1 cellular context compared by ENCODE assay signal in the genomic region with DNA sequence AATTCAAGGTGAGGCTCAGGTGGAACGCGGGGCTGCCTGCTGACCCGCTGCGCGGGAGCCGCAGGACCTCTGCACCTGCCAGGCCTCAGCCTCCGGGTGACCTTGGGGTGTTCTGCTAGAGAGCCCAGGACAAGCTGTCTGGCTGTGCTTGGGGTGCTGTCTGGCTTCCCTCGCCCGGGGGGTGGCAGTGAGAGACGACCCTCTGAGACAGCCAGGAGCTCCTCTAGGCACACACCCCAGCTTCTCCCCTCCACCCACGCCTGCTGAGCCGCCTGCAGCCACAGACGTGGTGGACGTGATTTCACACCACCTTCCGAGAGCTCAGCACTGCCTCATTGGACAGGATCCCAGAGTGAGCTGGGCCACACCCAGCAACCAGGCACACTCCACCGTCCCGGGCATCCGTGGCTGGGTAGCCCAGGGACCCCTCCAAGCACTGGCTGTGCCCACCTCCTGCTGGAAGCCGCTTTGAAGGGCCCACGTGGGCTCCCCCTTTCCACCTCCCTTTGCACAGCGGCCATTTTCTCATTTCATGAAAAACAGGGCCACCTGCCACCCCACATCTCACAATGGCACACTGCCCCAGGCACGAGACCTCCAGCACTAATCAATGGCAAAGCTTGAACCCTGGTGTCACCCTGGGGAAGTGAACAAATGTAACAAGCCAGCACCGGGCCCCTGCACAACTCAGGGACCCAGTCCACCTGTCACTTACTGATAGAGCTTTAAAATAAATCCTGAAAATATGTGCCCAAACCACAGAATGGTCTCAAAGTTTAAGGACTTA.
TF ChIP-seq lines count a peak whose summit lies in the region.

No MANE protein-coding gene starts in this region.

TF ChIP-seq in HCT116, 20 proteins besides CTCF, POLR2A, EP300 and RAD21 (continued from another document):
- TF ChIP-seq, protein P1, sequence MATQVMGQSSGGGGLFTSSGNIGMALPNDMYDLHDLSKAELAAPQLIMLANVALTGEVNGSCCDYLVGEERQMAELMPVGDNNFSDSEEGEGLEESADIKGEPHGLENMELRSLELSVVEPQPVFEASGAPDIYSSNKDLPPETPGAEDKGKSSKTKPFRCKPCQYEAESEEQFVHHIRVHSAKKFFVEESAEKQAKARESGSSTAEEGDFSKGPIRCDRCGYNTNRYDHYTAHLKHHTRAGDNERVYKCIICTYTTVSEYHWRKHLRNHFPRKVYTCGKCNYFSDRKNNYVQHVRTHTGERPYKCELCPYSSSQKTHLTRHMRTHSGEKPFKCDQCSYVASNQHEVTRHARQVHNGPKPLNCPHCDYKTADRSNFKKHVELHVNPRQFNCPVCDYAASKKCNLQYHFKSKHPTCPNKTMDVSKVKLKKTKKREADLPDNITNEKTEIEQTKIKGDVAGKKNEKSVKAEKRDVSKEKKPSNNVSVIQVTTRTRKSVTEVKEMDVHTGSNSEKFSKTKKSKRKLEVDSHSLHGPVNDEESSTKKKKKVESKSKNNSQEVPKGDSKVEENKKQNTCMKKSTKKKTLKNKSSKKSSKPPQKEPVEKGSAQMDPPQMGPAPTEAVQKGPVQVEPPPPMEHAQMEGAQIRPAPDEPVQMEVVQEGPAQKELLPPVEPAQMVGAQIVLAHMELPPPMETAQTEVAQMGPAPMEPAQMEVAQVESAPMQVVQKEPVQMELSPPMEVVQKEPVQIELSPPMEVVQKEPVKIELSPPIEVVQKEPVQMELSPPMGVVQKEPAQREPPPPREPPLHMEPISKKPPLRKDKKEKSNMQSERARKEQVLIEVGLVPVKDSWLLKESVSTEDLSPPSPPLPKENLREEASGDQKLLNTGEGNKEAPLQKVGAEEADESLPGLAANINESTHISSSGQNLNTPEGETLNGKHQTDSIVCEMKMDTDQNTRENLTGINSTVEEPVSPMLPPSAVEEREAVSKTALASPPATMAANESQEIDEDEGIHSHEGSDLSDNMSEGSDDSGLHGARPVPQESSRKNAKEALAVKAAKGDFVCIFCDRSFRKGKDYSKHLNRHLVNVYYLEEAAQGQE (IDR thresholded peaks at IDR 0.05; ENCODE audit: low read depth), result no peak
- TF ChIP-seq ZNF274 (IDR thresholded peaks at IDR 0.05; ENCODE audit: low read depth, low read length) (no peak), EZH2phosphoT487 (IDR thresholded peaks at IDR 0.05; ENCODE audit: borderline replicate concordance) (no peak), TCF7L2 (IDR thresholded peaks at IDR 0.05; ENCODE audit: borderline replicate concordance, extremely low read depth, insufficient read depth, insufficient read length) (no peak), CBX3 (IDR thresholded peaks at IDR 0.05; ENCODE audit: low read depth) (no peak), EZH2 (IDR thresholded peaks at IDR 0.05) (no peak)
- TF ChIP-seq, protein P2, sequence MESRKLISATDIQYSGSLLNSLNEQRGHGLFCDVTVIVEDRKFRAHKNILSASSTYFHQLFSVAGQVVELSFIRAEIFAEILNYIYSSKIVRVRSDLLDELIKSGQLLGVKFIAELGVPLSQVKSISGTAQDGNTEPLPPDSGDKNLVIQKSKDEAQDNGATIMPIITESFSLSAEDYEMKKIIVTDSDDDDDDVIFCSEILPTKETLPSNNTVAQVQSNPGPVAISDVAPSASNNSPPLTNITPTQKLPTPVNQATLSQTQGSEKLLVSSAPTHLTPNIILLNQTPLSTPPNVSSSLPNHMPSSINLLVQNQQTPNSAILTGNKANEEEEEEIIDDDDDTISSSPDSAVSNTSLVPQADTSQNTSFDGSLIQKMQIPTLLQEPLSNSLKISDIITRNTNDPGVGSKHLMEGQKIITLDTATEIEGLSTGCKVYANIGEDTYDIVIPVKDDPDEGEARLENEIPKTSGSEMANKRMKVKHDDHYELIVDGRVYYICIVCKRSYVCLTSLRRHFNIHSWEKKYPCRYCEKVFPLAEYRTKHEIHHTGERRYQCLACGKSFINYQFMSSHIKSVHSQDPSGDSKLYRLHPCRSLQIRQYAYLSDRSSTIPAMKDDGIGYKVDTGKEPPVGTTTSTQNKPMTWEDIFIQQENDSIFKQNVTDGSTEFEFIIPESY (IDR thresholded peaks at IDR 0.05; ENCODE audit: extremely low read depth, insufficient replicate concordance, low read length), result no peak
